In the genomic region with DNA sequence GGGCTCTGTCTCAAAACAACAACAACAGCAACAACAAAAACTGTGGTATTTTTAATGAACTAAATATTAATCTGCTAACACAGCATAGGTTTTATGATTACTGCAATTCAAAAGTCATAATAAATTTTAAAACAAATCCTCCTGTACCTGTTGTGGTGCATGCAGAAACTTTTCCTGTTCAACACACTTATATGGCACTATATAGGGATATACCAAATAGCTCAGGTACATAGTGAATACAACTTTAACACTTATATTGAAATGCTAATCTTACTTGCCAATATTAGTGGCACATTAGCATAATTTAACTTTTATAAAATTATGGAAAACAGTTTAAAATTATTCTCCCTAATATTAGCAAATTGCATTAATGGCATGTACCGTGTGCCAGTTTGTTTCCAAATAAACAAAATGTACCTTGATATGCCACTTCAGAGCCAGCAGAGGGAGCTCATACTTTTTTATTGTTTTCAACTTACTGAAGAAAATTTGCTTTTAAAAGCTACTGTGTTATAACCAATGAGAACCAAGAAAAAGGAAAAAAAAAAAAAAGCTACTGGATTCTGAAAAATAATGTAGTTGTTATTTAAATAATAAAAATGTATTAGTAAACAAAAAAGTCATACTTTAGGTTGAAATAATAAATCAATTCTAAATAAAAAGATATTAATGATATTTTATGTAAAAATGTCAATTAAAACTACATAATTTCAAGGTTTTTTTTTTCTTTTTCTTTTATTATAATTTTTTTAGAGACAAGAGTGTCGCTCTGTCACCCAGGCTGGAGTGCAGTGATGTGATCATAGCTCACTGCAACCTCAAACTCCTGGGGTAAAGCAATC, we compare ENCODE assay signal across 1 cellular context.
TF ChIP-seq lines count a peak whose summit lies in the region.

No MANE protein-coding gene starts in this region.

TF ChIP-seq in H1, 55 proteins besides CTCF, POLR2A, EP300 and RAD21:
- TF ChIP-seq KDM1A (IDR thresholded peaks at IDR 0.05; ENCODE audit: borderline replicate concordance, low read length) (no peak), EGR1 (IDR thresholded peaks at IDR 0.05; ENCODE audit: borderline replicate concordance, low read depth, low read length) (no peak), CTBP2 (IDR thresholded peaks at IDR 0.05; ENCODE audit: borderline replicate concordance, insufficient read depth, insufficient read length, low read length) (no peak)
